13 cellular contexts compared by ENCODE assay signal in the genomic region with DNA sequence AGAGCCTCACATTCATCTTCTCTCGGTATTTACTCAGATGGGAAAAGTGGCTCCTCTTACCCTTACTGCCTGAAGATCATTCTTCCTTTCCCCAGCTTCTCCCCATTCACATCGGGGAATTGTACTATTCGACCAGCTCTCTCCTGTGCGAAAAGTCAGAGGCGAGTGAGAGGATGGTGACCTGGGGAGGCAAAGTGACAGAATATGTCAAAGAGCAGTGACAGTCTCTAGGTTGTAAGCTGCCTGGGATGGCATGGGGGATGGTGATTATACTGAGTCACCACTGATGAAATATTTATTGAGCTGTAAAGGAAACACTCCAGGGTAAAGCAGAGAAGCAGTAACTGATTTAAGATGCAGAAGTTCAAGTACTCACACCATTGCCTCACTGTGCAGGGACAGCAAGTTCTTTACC. TPM values are rescaled to one million over a fixed set of nuclear protein-coding genes. Genes with fewer than 3 reads are reported as not detected.
A peak's percentile ranks its signal among the peaks of the same experiment; 100 is the strongest.
DNase-seq lines count a peak whose midpoint lies in the region; ATAC-seq and TF ChIP-seq lines count a peak whose summit lies in the region.
"Had no signal": no experiment of that assay in that cellular context is flagged by ENCODE, and none has a peak within 500 bp of the region (broad histone marks: within the 10 kb centered on the region; RNA-seq: fewer than 3 reads in every experiment).

No MANE protein-coding gene starts in this region.

- H3K9me3 ChIP-seq in colonic mucosa (no peaks in the 10 kb centered on the region), prostate gland (no peaks in the 10 kb centered on the region), vagina (no peaks in the 10 kb centered on the region)

- H3K27me3 ChIP-seq in colonic mucosa (no peaks in the 10 kb centered on the region), prostate gland (replicated peaks; ENCODE audit: insufficient read depth) (no peaks in the 10 kb centered on the region), vagina (no peaks in the 10 kb centered on the region)

- ATAC-seq in GM18861 (IDR thresholded peaks at IDR 0.05; ENCODE audit: unreplicated experiment): no peak

- no peaks in the 10 kb centered on the region for H3K4me1 ChIP-seq in colonic mucosa
- H3K4me1 ChIP-seq in prostate gland (replicated peaks): no peaks in the 10 kb centered on the region
- H3K4me1 ChIP-seq in vagina: no peaks in the 10 kb centered on the region

- H3K4me3 ChIP-seq in colonic mucosa (no peak overlapping the region), prostate gland (no peak overlapping the region), vagina (no peak overlapping the region)
- H3K4me3 ChIP-seq: smooth muscle cell had no signal

- peak; percentile 56 for DNase-seq in ELR (ENCODE audit: low read depth)
- DNase-seq in NCI-H510A (lab: John Stamatoyannopoulos, UW): peak; percentile 54
- peak; percentile 25 for DNase-seq in colonic mucosa
- peak; percentile 14 for DNase-seq in prostate gland (ENCODE audit: low spot score)
- no peak for DNase-seq in NCI-H2029 (lab: John Stamatoyannopoulos, UW)
- no peak for DNase-seq in glomerular visceral epithelial cell (ENCODE audit: extremely low spot score)
- DNase-seq in vagina (ENCODE audit: extremely low spot score in 2 of 2): no peak
- DNase-seq: activated gamma-delta T cell treated with Interleukin-2 at 50 U/mL for 16 hours; NCI-H1092 treated with DMSO at 0.1 percent for 48 hours; OCI-M1; stimulated activated CD8-positive, alpha-beta memory T cell treated with anti-CD3 and anti-CD28 coated beads, Interleukin-4, amount 100 ng/mL, for 48 hours had no signal

- H3K36me3 ChIP-seq in colonic mucosa (no peaks in the 10 kb centered on the region), prostate gland (no peaks in the 10 kb centered on the region), vagina (no peaks in the 10 kb centered on the region)

- TF ChIP-seq CTCF in colonic mucosa (IDR thresholded peaks at IDR 0.05) (no peak), prostate gland (IDR thresholded peaks at IDR 0.05) (no peak), vagina (IDR thresholded peaks at IDR 0.05) (no peak)

- no peak overlapping the region for H3K9ac ChIP-seq in colonic mucosa (ENCODE audit: low read depth in 2 of 2, low read length in 2 of 2)

- intact Hi-C loops in colonic mucosa (cut with DNase I): no loop called here
- intact Hi-C loops in prostate gland (cut with DNase I): no loop called here
- intact Hi-C loops in vagina (cut with DNase I): no loop called here

- WGBS in prostate gland: 53% methylated on average over 5 of the region's 5 CpGs

- no peak overlapping the region for H3K27ac ChIP-seq in colonic mucosa
- no peak overlapping the region for H3K27ac ChIP-seq in prostate gland
- H3K27ac ChIP-seq in vagina: no peak overlapping the region

- no peak for TF ChIP-seq POLR2A in prostate gland (IDR thresholded peaks at IDR 0.05)
- no peak for TF ChIP-seq POLR2A in vagina (IDR thresholded peaks at IDR 0.05)

RNA-seq across cellular contexts. Expression of gene RBM15, which starts 46.8 kb away (rescaled TPM):
- 10 to 100 TPM; 24.1 to 35.9 TPM for total RNA-seq in colonic mucosa
- 10 to 100 TPM; 18.7 to 42.6 TPM for total RNA-seq in prostate gland
- 36.6 TPM for total RNA-seq in vagina

Comparison
In these comparisons a context has a peak if more than half of its experiments do, and no peak if none do; other contexts are left out.
1. DNase-seq: peak in ELR (single experiment), NCI-H510A (single experiment), colonic mucosa (single experiment) and prostate gland (single experiment); none in NCI-H2029 (single experiment), glomerular visceral epithelial cell (single experiment) and vagina (0 of 2).